35 cellular contexts compared by ENCODE assay signal in genomic region chr4:92346289-92346688, GRCh38. TPM values are rescaled to one million over a fixed set of nuclear protein-coding genes. Genes with fewer than 3 reads are reported as not detected.
"Had no signal": no experiment of that assay in that cellular context is flagged by ENCODE, and none has a peak within 500 bp of the region (broad histone marks: within the 10 kb centered on the region; RNA-seq: fewer than 3 reads in every experiment).

No MANE protein-coding gene starts in this region.

- H3K9me3 ChIP-seq: adrenal gland, body of pancreas, breast epithelium had no signal

- H3K4me1 Mint-ChIP-seq: activated CD4-positive, alpha-beta T cell treated with anti-CD3 and anti-CD28 coated beads, Interleukin-2, amount 10 ng/mL, durations not matched to agents 24 days and 14 days; activated naive CD8-positive, alpha-beta T cell treated with anti-CD3 and anti-CD28 coated beads for 36 hours; activated T-helper 17 cell treated with anti-CD3 and anti-CD28 coated beads, Interleukin-2, amount 50 U/mL, for 72 hours had no signal

- H3K36me3 ChIP-seq: adrenal gland, brain microvascular endothelial cell, breast epithelium had no signal

- H3K27me3 Mint-ChIP-seq: activated CD4-positive, alpha-beta memory T cell treated with anti-CD3 and anti-CD28 coated beads for 36 hours; activated CD4-positive, alpha-beta T cell treated with anti-CD3 and anti-CD28 coated beads, Interleukin-2, amount 10 ng/mL, durations not matched to agents 24 days and 14 days; activated CD8-positive, alpha-beta T cell treated with anti-CD3 and anti-CD28 coated beads for 36 hours; activated naive CD8-positive, alpha-beta T cell treated with anti-CD3 and anti-CD28 coated beads for 36 hours; activated T-helper 17 cell treated with anti-CD3 and anti-CD28 coated beads, Interleukin-2, amount 50 U/mL, for 72 hours had no signal

- DNase-seq: activated CD4-positive, alpha-beta memory T cell treated with anti-CD3 and anti-CD28 coated beads for 36 hours; activated CD4-positive, alpha-beta T cell treated with anti-CD3 and anti-CD28 coated beads for 4 hours; activated CD4-positive, alpha-beta T cell treated with anti-CD3 and anti-CD28 coated beads, Interleukin-2, amount 10 ng/mL, durations not matched to agents 24 days and 14 days; activated CD4-positive, alpha-beta T cell treated with anti-CD3 and anti-CD28 coated beads, Interleukin-2, amount 50 U/mL, for 1 hour; activated CD4-positive, alpha-beta T cell treated with anti-CD3 and anti-CD28 coated beads, Interleukin-2, amount 50 U/mL, for 4 hours; activated CD4-positive, CD25-positive, alpha-beta regulatory T cell treated with anti-CD3 and anti-CD28 coated beads, Interleukin-2, amount 50 U/mL, for 72 hours; activated CD8-positive, alpha-beta memory T cell treated with anti-CD3 and anti-CD28 coated beads, Interleukin-2, amount 50 U/mL, for 4 hours; activated CD8-positive, alpha-beta T cell treated with anti-CD3 and anti-CD28 coated beads for 36 hours; activated effector memory CD4-positive, alpha-beta T cell treated with anti-CD3 and anti-CD28 coated beads, Interleukin-2, amount 50 U/mL, for 16 hours; activated gamma-delta T cell treated with Interleukin-2 at 50 U/mL for 16 hours; activated naive CD4-positive, alpha-beta T cell; activated naive CD4-positive, alpha-beta T cell treated with anti-CD3 and anti-CD28 coated beads for 36 hours; activated naive CD4-positive, alpha-beta T cell treated with anti-CD3 and anti-CD28 coated beads, Interleukin-2, amount 50 U/mL, for 16 hours; activated naive CD8-positive, alpha-beta T cell treated with anti-CD3 and anti-CD28 coated beads for 36 hours; activated T-cell treated with anti-CD3 and anti-CD28 coated beads for 4 hours; activated T-cell treated with anti-CD3 and anti-CD28 coated beads, Interleukin-2, amount 50 U/mL, for 1 hour; activated T-cell treated with anti-CD3 and anti-CD28 coated beads, Interleukin-2, amount 50 U/mL, for 4 hours; activated T-cell treated with anti-CD3 and anti-CD28 coated beads, Interleukin-2, amount 50 U/mL, for 72 hours; adrenal gland; amniotic stem cell; body of pancreas; brain microvascular endothelial cell; central memory CD4-positive, alpha-beta T cell; T-helper 1 cell; T-helper 2 cell; T-helper 9 cell had no signal

- H3K36me3 Mint-ChIP-seq: activated CD4-positive, alpha-beta memory T cell treated with anti-CD3 and anti-CD28 coated beads for 36 hours; activated naive CD4-positive, alpha-beta T cell treated with anti-CD3 and anti-CD28 coated beads, Interleukin-2, amount 50 U/mL, for 72 hours; activated naive CD8-positive, alpha-beta T cell treated with anti-CD3 and anti-CD28 coated beads for 36 hours had no signal

- H3K27me3 ChIP-seq: adrenal gland, body of pancreas, brain microvascular endothelial cell, breast epithelium had no signal

- H3K27ac ChIP-seq: adrenal gland, body of pancreas, brain microvascular endothelial cell, breast epithelium, VCaP had no signal

- ATAC-seq: activated CD8-positive, alpha-beta T cell treated with anti-CD3 and anti-CD28 coated beads for 36 hours; activated naive CD4-positive, alpha-beta T cell treated with anti-CD3 and anti-CD28 coated beads, Interleukin-2, amount 50 U/mL, for 72 hours; activated T-cell treated with anti-CD3 and anti-CD28 coated beads, Interleukin-2, amount 50 U/mL, for 4 hours; activated T-cell treated with anti-CD3 and anti-CD28 coated beads, Interleukin-2, amount 50 U/mL, for 72 hours; activated T-helper 17 cell treated with anti-CD3 and anti-CD28 coated beads, Interleukin-2, amount 50 U/mL, for 72 hours; body of pancreas had no signal

- H3K4me3 Mint-ChIP-seq: activated CD4-positive, alpha-beta memory T cell treated with anti-CD3 and anti-CD28 coated beads for 36 hours; activated CD4-positive, alpha-beta T cell treated with anti-CD3 and anti-CD28 coated beads, Interleukin-2, amount 10 ng/mL, durations not matched to agents 24 days and 14 days; activated CD8-positive, alpha-beta T cell treated with anti-CD3 and anti-CD28 coated beads for 36 hours; activated naive CD4-positive, alpha-beta T cell treated with anti-CD3 and anti-CD28 coated beads for 36 hours; activated naive CD8-positive, alpha-beta T cell treated with anti-CD3 and anti-CD28 coated beads for 36 hours; activated T-cell treated with anti-CD3 and anti-CD28 coated beads, Interleukin-2, amount 50 U/mL, for 4 hours; activated T-cell treated with anti-CD3 and anti-CD28 coated beads, Interleukin-2, amount 50 U/mL, for 72 hours; activated T-helper 1 cell treated with anti-CD3 and anti-CD28 coated beads, Interleukin-12 subunit alpha, Interleukin-12 subunit beta, Interleukin-2, Interleukin-4 antibody, amounts not matched to agents 30 ng/mL and 10 ng/mL and 1 ng/mL, durations not matched to agents 14 hours and 24 hours and 36 hours; activated T-helper 17 cell treated with anti-CD3 and anti-CD28 coated beads, Interleukin-2, amount 50 U/mL, for 72 hours; T-helper 1 cell treated with Interleukin-12 subunit alpha and Interleukin-12 subunit beta and Interleukin-4 antibody, amounts not matched to agents 30 μg/mL and 1 μg/mL, for 36 hours; T-helper 2 cell treated with Interferon-gamma antibody and Interleukin-4, amounts not matched to agents 5 μg/mL and 100 μg/mL, for 36 hours had no signal

- H3K4me3 ChIP-seq: adrenal gland, body of pancreas, breast epithelium had no signal

- H3K27ac Mint-ChIP-seq: activated CD4-positive, alpha-beta memory T cell treated with anti-CD3 and anti-CD28 coated beads for 36 hours; activated CD4-positive, alpha-beta T cell treated with anti-CD3 and anti-CD28 coated beads, Interleukin-2, amount 10 ng/mL, durations not matched to agents 24 days and 14 days; activated CD8-positive, alpha-beta T cell treated with anti-CD3 and anti-CD28 coated beads for 36 hours; activated naive CD4-positive, alpha-beta T cell treated with anti-CD3 and anti-CD28 coated beads for 36 hours; activated naive CD4-positive, alpha-beta T cell treated with anti-CD3 and anti-CD28 coated beads, Interleukin-2, amount 50 U/mL, for 72 hours; activated naive CD8-positive, alpha-beta T cell treated with anti-CD3 and anti-CD28 coated beads for 36 hours; activated T-cell treated with anti-CD3 and anti-CD28 coated beads, Interleukin-2, amount 50 U/mL, for 72 hours; activated T-helper 1 cell treated with anti-CD3 and anti-CD28 coated beads, Interleukin-12 subunit alpha, Interleukin-12 subunit beta, Interleukin-2, Interleukin-4 antibody, amounts not matched to agents 30 ng/mL and 10 ng/mL and 1 ng/mL, durations not matched to agents 14 hours and 24 hours and 36 hours; activated T-helper 17 cell treated with anti-CD3 and anti-CD28 coated beads, Interleukin-2, amount 50 U/mL, for 72 hours; T-helper 1 cell treated with Interleukin-12 subunit alpha and Interleukin-12 subunit beta and Interleukin-4 antibody, amounts not matched to agents 30 μg/mL and 1 μg/mL, for 36 hours; T-helper 2 cell treated with Interferon-gamma antibody and Interleukin-4, amounts not matched to agents 5 μg/mL and 100 μg/mL, for 36 hours had no signal

- H3K9me3 Mint-ChIP-seq: activated CD4-positive, alpha-beta memory T cell treated with anti-CD3 and anti-CD28 coated beads for 36 hours; activated CD4-positive, alpha-beta T cell treated with anti-CD3 and anti-CD28 coated beads, Interleukin-2, amount 10 ng/mL, durations not matched to agents 24 days and 14 days; activated CD8-positive, alpha-beta T cell treated with anti-CD3 and anti-CD28 coated beads for 36 hours; activated naive CD4-positive, alpha-beta T cell treated with anti-CD3 and anti-CD28 coated beads for 36 hours; activated naive CD8-positive, alpha-beta T cell treated with anti-CD3 and anti-CD28 coated beads for 36 hours; activated T-helper 1 cell treated with anti-CD3 and anti-CD28 coated beads, Interleukin-12 subunit alpha, Interleukin-12 subunit beta, Interleukin-2, Interleukin-4 antibody, amounts not matched to agents 30 ng/mL and 10 ng/mL and 1 ng/mL, durations not matched to agents 14 hours and 24 hours and 36 hours; T-helper 1 cell treated with Interleukin-12 subunit alpha and Interleukin-12 subunit beta and Interleukin-4 antibody, amounts not matched to agents 30 μg/mL and 1 μg/mL, for 36 hours; T-helper 2 cell treated with Interferon-gamma antibody and Interleukin-4, amounts not matched to agents 5 μg/mL and 100 μg/mL, for 36 hours had no signal

- H3K4me1 ChIP-seq: adrenal gland, body of pancreas, breast epithelium had no signal

RNA-seq across cellular contexts. Expression of gene GRID2, which starts 42.5 kb away (rescaled TPM):
- total RNA-seq: activated CD4-positive, alpha-beta memory T cell treated with anti-CD3 and anti-CD28 coated beads for 36 hours; activated CD4-positive, alpha-beta T cell treated with anti-CD3 and anti-CD28 coated beads, Interleukin-2, amount 10 ng/mL, durations not matched to agents 24 days and 14 days; activated CD8-positive, alpha-beta memory T cell treated with anti-CD3 and anti-CD28 coated beads for 36 hours; activated CD8-positive, alpha-beta T cell treated with anti-CD3 and anti-CD28 coated beads for 36 hours; activated naive CD4-positive, alpha-beta T cell treated with anti-CD3 and anti-CD28 coated beads for 36 hours; activated naive CD4-positive, alpha-beta T cell treated with anti-CD3 and anti-CD28 coated beads, Interleukin-2, amount 50 U/mL, for 72 hours; activated naive CD8-positive, alpha-beta T cell treated with anti-CD3 and anti-CD28 coated beads for 36 hours; activated T-cell treated with anti-CD3 and anti-CD28 coated beads, Interleukin-2, amount 50 U/mL, for 72 hours; activated T-helper 1 cell treated with anti-CD3 and anti-CD28 coated beads, Interleukin-12 subunit alpha, Interleukin-12 subunit beta, Interleukin-2, Interleukin-4 antibody, amounts not matched to agents 30 ng/mL and 10 ng/mL and 1 ng/mL, durations not matched to agents 14 hours and 24 hours and 36 hours; activated T-helper 17 cell treated with anti-CD3 and anti-CD28 coated beads, Interleukin-2, amount 50 U/mL, for 72 hours; body of pancreas had no signal
- polyA plus RNA-seq: aorta had no signal
